ENCODE assay signal across 19 cellular contexts in the genomic region with DNA sequence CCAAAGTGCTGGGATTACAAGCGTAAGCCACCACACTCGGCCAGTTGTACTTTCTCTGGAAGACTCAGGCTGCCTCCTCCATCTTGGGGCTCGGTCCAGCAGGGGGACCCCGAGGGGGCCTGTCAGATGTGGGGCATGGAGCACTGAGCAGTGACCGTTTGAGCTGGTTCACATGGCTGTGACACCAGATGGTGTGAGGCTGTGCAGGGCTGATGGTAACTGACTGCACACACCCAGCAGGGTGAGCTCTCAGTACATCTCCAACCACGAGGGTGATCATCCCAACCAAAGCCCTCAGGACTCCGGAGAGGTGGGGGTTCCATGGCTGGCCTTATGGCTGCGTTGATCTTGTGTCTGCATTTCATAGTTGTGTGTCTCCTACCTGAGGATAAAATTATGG.
DNase-seq lines count a peak whose midpoint lies in the region; ATAC-seq and TF ChIP-seq lines count a peak whose summit lies in the region.
"Had no signal": no experiment of that assay in that cellular context is flagged by ENCODE, and none has a peak within 500 bp of the region (broad histone marks: within the 10 kb centered on the region; RNA-seq: fewer than 3 reads in every experiment).

No MANE protein-coding gene starts in this region.

- peaks cover 17% of the 10 kb centered on the region; the same call in 1 of the 2 replicates for H3K9me3 Mint-ChIP-seq in HFFc6
- no peaks in the 10 kb centered on the region for H3K9me3 Mint-ChIP-seq in activated T-helper 1 cell treated with anti-CD3 and anti-CD28 coated beads, Interleukin-12 subunit alpha, Interleukin-12 subunit beta, Interleukin-2, Interleukin-4 antibody, amounts not matched to agents 30 ng/mL and 10 ng/mL and 1 ng/mL, durations not matched to agents 14 hours and 24 hours and 36 hours

- intact Hi-C loops in colonic mucosa (cut with DNase I), result no loop called here
- intact Hi-C loops in sciatic nerve (cut with DNase I), result no loop called here
- intact Hi-C loops in activated T-helper 1 cell treated with anti-CD3 and anti-CD28 coated beads, Interleukin-12 subunit alpha, Interleukin-12 subunit beta, Interleukin-2, Interleukin-4 antibody, amounts not matched to agents 30 ng/mL and 10 ng/mL and 1 ng/mL, durations not matched to agents 14 hours and 24 hours and 36 hours (cut with micrococcal nuclease), result no loop called here

- ATAC-seq in sciatic nerve (no peak), HG03571 (IDR thresholded peaks at IDR 0.05; ENCODE audit: unreplicated experiment) (no peak)

- 0 out of 2 replicates have a peak, but pooled peaks cover 9% of the 10 kb centered on the region for H3K36me3 Mint-ChIP-seq in HFFc6 (ENCODE audit: low read depth)
- no peaks in the 10 kb centered on the region for H3K36me3 Mint-ChIP-seq in activated T-helper 1 cell treated with anti-CD3 and anti-CD28 coated beads, Interleukin-12 subunit alpha, Interleukin-12 subunit beta, Interleukin-2, Interleukin-4 antibody, amounts not matched to agents 30 ng/mL and 10 ng/mL and 1 ng/mL, durations not matched to agents 14 hours and 24 hours and 36 hours (ENCODE audit: low read depth)

- H4K20me1 ChIP-seq in BLaER1, result no peaks in the 10 kb centered on the region

- 0 out of 2 replicates have a peak, but pooled peaks have one; percentile 9 for TF ChIP-seq CTCF in HFFc6 (IDR thresholded peaks at IDR 0.05)
- no peak for TF ChIP-seq CTCF in colonic mucosa (IDR thresholded peaks at IDR 0.05)

- H3K4me3 ChIP-seq in BLaER1, result no peak overlapping the region
- no peak overlapping the region for H3K4me3 ChIP-seq in colonic mucosa
- H3K4me3 ChIP-seq: GM23248, HAP-1, SJSA1 had no signal

- no peak for DNase-seq in HFFc6
- DNase-seq in colonic mucosa, result peak; percentile 7
- DNase-seq in sciatic nerve (ENCODE audit: low spot score), result peak; percentile 35
- no peak for DNase-seq in activated T-helper 1 cell treated with anti-CD3 and anti-CD28 coated beads, Interleukin-12 subunit alpha, Interleukin-12 subunit beta, Interleukin-2, Interleukin-4 antibody, amounts not matched to agents 30 ng/mL and 10 ng/mL and 1 ng/mL, durations not matched to agents 14 hours and 24 hours and 36 hours (ENCODE audit: low spot score)
- DNase-seq in AG20443 (ENCODE audit: low spot score), result no peak
- DNase-seq: Calu3; CD8-positive, alpha-beta memory T cell; GM23248; NCI-H1105; NCI-H146; NCI-H2081; NCI-H2171; NCI-H446; OCI-M1 had no signal

- no peak overlapping the region for H3K27ac Mint-ChIP-seq in HFFc6
- H3K27ac Mint-ChIP-seq in activated T-helper 1 cell treated with anti-CD3 and anti-CD28 coated beads, Interleukin-12 subunit alpha, Interleukin-12 subunit beta, Interleukin-2, Interleukin-4 antibody, amounts not matched to agents 30 ng/mL and 10 ng/mL and 1 ng/mL, durations not matched to agents 14 hours and 24 hours and 36 hours, result no peak overlapping the region
- H3K27ac Mint-ChIP-seq: CD8-positive, alpha-beta memory T cell had no signal

- peaks cover 15% of the 10 kb centered on the region for H3K4me1 ChIP-seq in BLaER1
- no peaks in the 10 kb centered on the region for H3K4me1 ChIP-seq in colonic mucosa
- H3K4me1 ChIP-seq: HAP-1 had no signal

- H3K9ac ChIP-seq in BLaER1, result no peak overlapping the region
- H3K9ac ChIP-seq in colonic mucosa (ENCODE audit: low read depth in 2 of 2, low read length in 2 of 2), result no peak overlapping the region
- H3K9ac ChIP-seq: GM23248, KMS-11 had no signal

- H3K4me2 ChIP-seq in BLaER1, result peak overlapping the region; percentile 66
- H3K4me2 ChIP-seq: KMS-11 had no signal

- H3K27ac ChIP-seq in BLaER1, result no peak overlapping the region
- H3K27ac ChIP-seq in colonic mucosa, result no peak overlapping the region
- H3K27ac ChIP-seq: GM23248, KMS-11, SJSA1 had no signal

- H3K4me3 Mint-ChIP-seq in HFFc6, result no peak overlapping the region
- no peak overlapping the region for H3K4me3 Mint-ChIP-seq in activated T-helper 1 cell treated with anti-CD3 and anti-CD28 coated beads, Interleukin-12 subunit alpha, Interleukin-12 subunit beta, Interleukin-2, Interleukin-4 antibody, amounts not matched to agents 30 ng/mL and 10 ng/mL and 1 ng/mL, durations not matched to agents 14 hours and 24 hours and 36 hours
- H3K4me3 Mint-ChIP-seq: CD8-positive, alpha-beta memory T cell had no signal

- H3K4me1 Mint-ChIP-seq in HFFc6 (ENCODE audit: low read depth), result peaks cover 5% of the 10 kb centered on the region; the same call in 1 of the 2 replicates
- H3K4me1 Mint-ChIP-seq in activated T-helper 1 cell treated with anti-CD3 and anti-CD28 coated beads, Interleukin-12 subunit alpha, Interleukin-12 subunit beta, Interleukin-2, Interleukin-4 antibody, amounts not matched to agents 30 ng/mL and 10 ng/mL and 1 ng/mL, durations not matched to agents 14 hours and 24 hours and 36 hours (ENCODE audit: low read depth), result no peaks in the 10 kb centered on the region

- H3K9me3 ChIP-seq in BLaER1 (peaks cover 8% of the 10 kb centered on the region), colonic mucosa (no peaks in the 10 kb centered on the region)
- H3K9me3 ChIP-seq: HAP-1 had no signal

- no peaks in the 10 kb centered on the region for H3K27me3 ChIP-seq in BLaER1
- H3K27me3 ChIP-seq in colonic mucosa, result peaks cover 10% of the 10 kb centered on the region
- H3K27me3 ChIP-seq: SJSA1 had no signal

- H3K36me3 ChIP-seq in BLaER1, result no peaks in the 10 kb centered on the region
- no peaks in the 10 kb centered on the region for H3K36me3 ChIP-seq in colonic mucosa
- H3K36me3 ChIP-seq: HAP-1, SJSA1 had no signal

- H3K27me3 Mint-ChIP-seq in HFFc6 (ENCODE audit: insufficient read depth), result peaks cover 33% of the 10 kb centered on the region
- H3K27me3 Mint-ChIP-seq in activated T-helper 1 cell treated with anti-CD3 and anti-CD28 coated beads, Interleukin-12 subunit alpha, Interleukin-12 subunit beta, Interleukin-2, Interleukin-4 antibody, amounts not matched to agents 30 ng/mL and 10 ng/mL and 1 ng/mL, durations not matched to agents 14 hours and 24 hours and 36 hours (ENCODE audit: insufficient read depth), result peaks cover 27% of the 10 kb centered on the region

Comparison
In these comparisons a context has a peak if more than half of its experiments do, and no peak if none do; other contexts are left out.
1. DNase-seq: peak in colonic mucosa (single experiment) and sciatic nerve (single experiment); none in HFFc6 (single experiment), activated T-helper 1 cell treated with anti-CD3 and anti-CD28 coated beads, Interleukin-12 subunit alpha, Interleukin-12 subunit beta, Interleukin-2, Interleukin-4 antibody, amounts not matched to agents 30 ng/mL and 10 ng/mL and 1 ng/mL, durations not matched to agents 14 hours and 24 hours and 36 hours (single experiment) and AG20443 (single experiment).